10 cellular contexts compared by ENCODE assay signal in genomic region chr11:67429722-67430121, GRCh38. TPM values are rescaled to one million over a fixed set of nuclear protein-coding genes. Genes with fewer than 3 reads are reported as not detected.
DNase-seq lines count a peak whose midpoint lies in the region; FAIRE-seq and TF ChIP-seq lines count a peak whose summit lies in the region.
"Had no signal": no experiment of that assay in that cellular context is flagged by ENCODE, and none has a peak within 500 bp of the region (broad histone marks: within the 10 kb centered on the region; RNA-seq: fewer than 3 reads in every experiment).

No MANE protein-coding gene starts in this region.

- peak overlapping the region in 2 of 7 experiments; percentile 79 to 85 for H3K4me3 ChIP-seq in skin epidermis

- no peak for FAIRE-seq in urothelium cell line (lab: Jason Lieb, UNC)
- FAIRE-seq: bronchial epithelial cell, islet of Langerhans had no signal

- H3K4me1 Mint-ChIP-seq in activated CD4-positive, alpha-beta T cell treated with anti-CD3 and anti-CD28 coated beads, Interleukin-2, amount 10 ng/mL, durations not matched to agents 7 days and 5 days = peaks cover 66% of the 10 kb centered on the region
- peaks cover 17% of the 10 kb centered on the region for H3K4me1 Mint-ChIP-seq in chondrocyte (ENCODE audit: low read depth)

- POLR2A ChIA-PET in activated CD4-positive, alpha-beta T cell treated with anti-CD3 and anti-CD28 coated beads, Interleukin-2, amount 10 ng/mL, durations not matched to agents 7 days and 5 days (lab: Charles Lee) = no interaction called here

- DNase-seq in activated CD4-positive, alpha-beta T cell treated with anti-CD3 and anti-CD28 coated beads, Interleukin-2, amount 10 ng/mL, durations not matched to agents 7 days and 5 days = no peak
- DNase-seq in activated CD4-positive, alpha-beta T cell treated with anti-CD3 and anti-CD28 coated beads, Interleukin-2, amount 50 U/mL, for 48 hours = no peak
- DNase-seq in chondrocyte (ENCODE audit: low spot score) (no peak), NCI-H2227 treated with DMSO at 0.1 percent for 48 hours (lab: John Stamatoyannopoulos, UW) (no peak), urothelium cell line (ENCODE audit: low spot score) (no peak)
- DNase-seq: NCI-H1092 had no signal

- H3K9me3 Mint-ChIP-seq in activated CD4-positive, alpha-beta T cell treated with anti-CD3 and anti-CD28 coated beads, Interleukin-2, amount 10 ng/mL, durations not matched to agents 7 days and 5 days = no peaks in the 10 kb centered on the region
- no peaks in the 10 kb centered on the region for H3K9me3 Mint-ChIP-seq in chondrocyte (ENCODE audit: low read depth)

- H3K27ac ChIP-seq in skin epidermis = peak overlapping the region in 13 of 21 experiments; percentile 9 to 97 (median 69)

- peak overlapping the region; percentile 95 for H3K4me3 Mint-ChIP-seq in activated CD4-positive, alpha-beta T cell treated with anti-CD3 and anti-CD28 coated beads, Interleukin-2, amount 10 ng/mL, durations not matched to agents 7 days and 5 days
- H3K4me3 Mint-ChIP-seq in chondrocyte (ENCODE audit: unreplicated experiment) = peak overlapping the region; percentile 90

- CTCF ChIA-PET in activated CD4-positive, alpha-beta T cell treated with anti-CD3 and anti-CD28 coated beads, Interleukin-2, amount 10 ng/mL, durations not matched to agents 7 days and 5 days (lab: Charles Lee) = interaction anchor here (0.7 to 1.2 kb wide), 3 partner anchors 27 to 79 kb away, joined by 3 to 5 read pairs (median 3); no protein-coding TSS in a partner anchor

- no peaks in the 10 kb centered on the region for H3K27me3 Mint-ChIP-seq in activated CD4-positive, alpha-beta T cell treated with anti-CD3 and anti-CD28 coated beads, Interleukin-2, amount 10 ng/mL, durations not matched to agents 7 days and 5 days
- no peaks in the 10 kb centered on the region for H3K27me3 Mint-ChIP-seq in chondrocyte (ENCODE audit: low read depth)

- H3K27ac Mint-ChIP-seq in activated CD4-positive, alpha-beta T cell treated with anti-CD3 and anti-CD28 coated beads, Interleukin-2, amount 10 ng/mL, durations not matched to agents 7 days and 5 days = peak overlapping the region; percentile 94
- no peak overlapping the region for H3K27ac Mint-ChIP-seq in chondrocyte (ENCODE audit: unreplicated experiment)

- TF ChIP-seq CTCF in chondrocyte (IDR thresholded peaks at IDR 0.05) = no peak

- H3K36me3 Mint-ChIP-seq in activated CD4-positive, alpha-beta T cell treated with anti-CD3 and anti-CD28 coated beads, Interleukin-2, amount 10 ng/mL, durations not matched to agents 7 days and 5 days (ENCODE audit: low read depth) = peaks cover 31% of the 10 kb centered on the region
- peaks cover 2% of the 10 kb centered on the region for H3K36me3 Mint-ChIP-seq in chondrocyte (ENCODE audit: low read depth)

RNA-seq across cellular contexts. Expression of gene RPS6KB2, which starts 1.4 kb away (rescaled TPM):
- 10 to 100 TPM; 57.5 to 68.1 TPM for total RNA-seq in activated CD4-positive, alpha-beta T cell treated with anti-CD3 and anti-CD28 coated beads, Interleukin-2, amount 10 ng/mL, durations not matched to agents 7 days and 5 days
- 40.3 to 44.2 TPM (median 42.3 TPM) in 3 replicates for total RNA-seq in chondrocyte

RNA-seq across cellular contexts. Expression of gene PTPRCAP, which starts 7.8 kb away (rescaled TPM):
- total RNA-seq in activated CD4-positive, alpha-beta T cell treated with anti-CD3 and anti-CD28 coated beads, Interleukin-2, amount 10 ng/mL, durations not matched to agents 7 days and 5 days = 100 to 1,000 TPM; 328 to 389 TPM
- 0.47 to 0.95 TPM (median 0.73 TPM) in 3 replicates for total RNA-seq in chondrocyte

RNA-seq across cellular contexts. Expression of gene CORO1B, which starts 13.6 kb away (rescaled TPM):
- 100 to 1,000 TPM; 191 to 252 TPM for total RNA-seq in activated CD4-positive, alpha-beta T cell treated with anti-CD3 and anti-CD28 coated beads, Interleukin-2, amount 10 ng/mL, durations not matched to agents 7 days and 5 days
- total RNA-seq in chondrocyte = 74.7 to 80.9 TPM (median 80.1 TPM) in 3 replicates

RNA-seq across cellular contexts. Expression of gene CARNS1, which starts 14.2 kb away (rescaled TPM):
- 1 to 10 TPM; 1.2 to 1.9 TPM for total RNA-seq in activated CD4-positive, alpha-beta T cell treated with anti-CD3 and anti-CD28 coated beads, Interleukin-2, amount 10 ng/mL, durations not matched to agents 7 days and 5 days
- 0.36 to 1.8 TPM (median 1.8 TPM) in 3 replicates for total RNA-seq in chondrocyte

RNA-seq across cellular contexts. Expression of gene GPR152, which starts 22.8 kb away (rescaled TPM):
- not detected for total RNA-seq in activated CD4-positive, alpha-beta T cell treated with anti-CD3 and anti-CD28 coated beads, Interleukin-2, amount 10 ng/mL, durations not matched to agents 7 days and 5 days
- not detected in 3 replicates for total RNA-seq in chondrocyte
- total RNA-seq: bronchial epithelial cell; T-helper 2 cell treated with Interferon-gamma antibody and Interleukin-4, amounts not matched to agents 100 ng/mL and 5 ng/mL, for 36 hours had no signal

Comparison
In these comparisons a context has a peak if more than half of its experiments do, and no peak if none do; other contexts are left out.
1. RNA of gene PTPRCAP, which starts 7.8 kb away (total RNA-seq): 328 to 389 TPM in activated CD4-positive, alpha-beta T cell treated with anti-CD3 and anti-CD28 coated beads, Interleukin-2, amount 10 ng/mL, durations not matched to agents 7 days and 5 days; 0.47 to 0.95 TPM in chondrocyte; every median in the first group is over 100 times any median in the second.